In the genomic region with DNA sequence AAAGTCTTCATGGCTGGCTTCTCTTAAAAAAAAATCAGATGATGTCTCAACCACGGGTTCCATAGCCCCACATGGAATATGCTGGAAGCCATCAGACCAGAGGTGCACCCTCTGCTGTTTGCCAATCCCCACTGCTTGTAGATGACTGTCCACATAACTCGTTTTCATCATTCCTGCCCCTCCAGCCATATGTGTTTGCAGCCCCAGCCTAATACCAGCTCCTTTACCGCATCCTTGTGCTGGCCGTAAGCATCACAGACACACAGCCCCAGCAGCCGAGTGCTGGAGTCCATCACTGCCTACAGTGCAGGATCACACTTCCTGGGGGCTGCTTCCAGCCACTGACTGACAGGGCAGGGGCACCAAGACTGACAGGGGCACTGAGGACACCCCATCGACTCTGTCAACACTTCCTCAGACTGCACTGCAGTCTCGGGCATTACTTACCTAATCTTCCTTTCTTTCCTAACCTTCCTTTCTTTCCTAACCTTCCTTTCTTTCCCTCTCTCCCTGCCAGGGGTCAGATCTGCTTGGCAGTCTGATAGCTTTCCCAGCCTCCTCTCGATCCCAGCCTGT, we compare ENCODE assay signal across 20 cellular contexts. TPM values are rescaled to one million over a fixed set of nuclear protein-coding genes. Genes with fewer than 3 reads are reported as not detected.
DNase-seq lines count a peak whose midpoint lies in the region; ATAC-seq and TF ChIP-seq lines count a peak whose summit lies in the region.
"Had no signal": no experiment of that assay in that cellular context is flagged by ENCODE, and none has a peak within 500 bp of the region (broad histone marks: within the 10 kb centered on the region; RNA-seq: fewer than 3 reads in every experiment).

No MANE protein-coding gene starts in this region.

- POLR2A ChIA-PET in activated CD4-positive, alpha-beta memory T cell treated with anti-CD3 and anti-CD28 coated beads, Interleukin-2, amount 10 ng/mL, durations not matched to agents 7 days and 5 days (lab: Charles Lee), result no interaction called here

- H3K4me3 ChIP-seq in AG10803 (ENCODE audit: low read length) (peak overlapping the region; percentile 2; the same call in 1 of the 2 replicates), hepatocyte (no peak overlapping the region)
- H3K4me3 ChIP-seq: heart left ventricle, SK-N-MC had no signal

- peaks cover 8% of the 10 kb centered on the region for H3K4me1 ChIP-seq in hepatocyte (ENCODE audit: insufficient read depth)
- H3K4me1 ChIP-seq: heart left ventricle had no signal

- peak overlapping the region; percentile 73; the same call in 1 of the 2 replicates for H3K27ac Mint-ChIP-seq in HFFc6
- no peak overlapping the region for H3K27ac Mint-ChIP-seq in activated CD4-positive, alpha-beta memory T cell treated with anti-CD3 and anti-CD28 coated beads, Interleukin-2, amount 10 ng/mL, durations not matched to agents 7 days and 5 days
- H3K27ac Mint-ChIP-seq in progenitor cell of endocrine pancreas, result no peak overlapping the region
- H3K27ac Mint-ChIP-seq: memory B cell; stimulated activated naive CD8-positive, alpha-beta T cell treated with anti-CD3 and anti-CD28 coated beads, Interleukin-15, Interleukin-2, amounts not matched to agents 100 ng/mL and 50 ng/mL, for 24 hours had no signal

- no peaks in the 10 kb centered on the region for H3K9me3 ChIP-seq in hepatocyte (ENCODE audit: low read depth)
- H3K9me3 ChIP-seq: heart left ventricle had no signal

- peak; percentile 80 for DNase-seq in AG10803 (ENCODE audit: low read depth)
- DNase-seq in HFFc6, result peak; percentile 26
- DNase-seq in hepatocyte (ENCODE audit: low spot score), result no peak
- DNase-seq in sciatic nerve (ENCODE audit: low spot score), result peak; percentile 43
- DNase-seq in activated CD4-positive, alpha-beta memory T cell treated with anti-CD3 and anti-CD28 coated beads, Interleukin-2, amount 10 ng/mL, durations not matched to agents 7 days and 5 days, result no peak
- DNase-seq in iPS-NIHi11 (ENCODE audit: low spot score), result no peak
- DNase-seq in epidermal melanocyte (ENCODE audit: insufficient read length, low spot score), result no peak
- no peak for DNase-seq in progenitor cell of endocrine pancreas (ENCODE audit: low spot score, unreplicated experiment)
- DNase-seq: activated CD4-positive, alpha-beta T cell treated with anti-CD3 and anti-CD28 coated beads for 1 hour; AML-193; COR-L47; heart left ventricle; KG1; NCI-H2081; NCI-H510A treated with DMSO at 0.1 percent for 48 hours had no signal

- peak overlapping the region; percentile 35 for H3K4me2 ChIP-seq in hepatocyte

- no peaks in the 10 kb centered on the region for H3K9me2 ChIP-seq in hepatocyte (replicated peaks; ENCODE audit: insufficient read depth)

- WGBS in hepatocyte (ENCODE audit: low lambda C conversion rate, missing lambda C conversion rate), result 62% methylated on average over 8 of the region's 8 CpGs

- H2AFZ ChIP-seq in hepatocyte, result no peak overlapping the region

- CTCF ChIA-PET in activated CD4-positive, alpha-beta memory T cell treated with anti-CD3 and anti-CD28 coated beads, Interleukin-2, amount 10 ng/mL, durations not matched to agents 7 days and 5 days (lab: Charles Lee), result no interaction called here

- no peaks in the 10 kb centered on the region for H3K79me2 ChIP-seq in hepatocyte

- H3K4me3 Mint-ChIP-seq in HFFc6 (peak overlapping the region; percentile 68; the same call in 1 of the 2 replicates), progenitor cell of endocrine pancreas (ENCODE audit: low read depth) (no peak overlapping the region)
- no peak overlapping the region for H3K4me3 Mint-ChIP-seq in activated CD4-positive, alpha-beta memory T cell treated with anti-CD3 and anti-CD28 coated beads, Interleukin-2, amount 10 ng/mL, durations not matched to agents 7 days and 5 days
- H3K4me3 Mint-ChIP-seq: memory B cell; stimulated activated naive CD8-positive, alpha-beta T cell treated with anti-CD3 and anti-CD28 coated beads, Interleukin-15, Interleukin-2, amounts not matched to agents 100 ng/mL and 50 ng/mL, for 24 hours had no signal

- H3K27me3 Mint-ChIP-seq in HFFc6 (ENCODE audit: insufficient read depth) (peaks cover 10% of the 10 kb centered on the region), progenitor cell of endocrine pancreas (peaks cover 31% of the 10 kb centered on the region)
- H3K27me3 Mint-ChIP-seq in activated CD4-positive, alpha-beta memory T cell treated with anti-CD3 and anti-CD28 coated beads, Interleukin-2, amount 10 ng/mL, durations not matched to agents 7 days and 5 days, result peaks cover 2% of the 10 kb centered on the region

- no peaks in the 10 kb centered on the region for H3K27me3 ChIP-seq in hepatocyte

- H3K36me3 Mint-ChIP-seq in HFFc6 (ENCODE audit: low read depth) (no peaks in the 10 kb centered on the region), progenitor cell of endocrine pancreas (ENCODE audit: insufficient read depth) (no peaks in the 10 kb centered on the region)
- H3K36me3 Mint-ChIP-seq in activated CD4-positive, alpha-beta memory T cell treated with anti-CD3 and anti-CD28 coated beads, Interleukin-2, amount 10 ng/mL, durations not matched to agents 7 days and 5 days (ENCODE audit: low read depth), result no peaks in the 10 kb centered on the region
- H3K36me3 Mint-ChIP-seq: memory B cell had no signal

- peak; percentile 48 for TF ChIP-seq CTCF in AG10803 (conservative IDR thresholded peaks at IDR 0.05; ENCODE audit: low read length)
- no peak; the same call in 1 of the 2 replicates for TF ChIP-seq CTCF in HFFc6 (IDR thresholded peaks at IDR 0.05)
- TF ChIP-seq CTCF in hepatocyte (IDR thresholded peaks at IDR 0.05; ENCODE audit: poor library complexity), result no peak
- no peak for TF ChIP-seq CTCF in progenitor cell of endocrine pancreas (IDR thresholded peaks at IDR 0.05; ENCODE audit: unreplicated experiment)

- H4K20me1 ChIP-seq in hepatocyte (ENCODE audit: insufficient read depth, poor library complexity, severe bottlenecking), result no peaks in the 10 kb centered on the region

- H3K27ac ChIP-seq in hepatocyte, result peak overlapping the region; percentile 71
- H3K27ac ChIP-seq: SK-N-MC had no signal

- intact Hi-C loops in sciatic nerve (cut with DNase I), result no loop called here

- H3K9me3 Mint-ChIP-seq in HFFc6 (no peaks in the 10 kb centered on the region; the same call in 1 of the 2 replicates), progenitor cell of endocrine pancreas (ENCODE audit: low read depth) (no peaks in the 10 kb centered on the region)
- H3K9me3 Mint-ChIP-seq in activated CD4-positive, alpha-beta memory T cell treated with anti-CD3 and anti-CD28 coated beads, Interleukin-2, amount 10 ng/mL, durations not matched to agents 7 days and 5 days, result no peaks in the 10 kb centered on the region
- H3K9me3 Mint-ChIP-seq: memory B cell; stimulated activated naive CD8-positive, alpha-beta T cell treated with anti-CD3 and anti-CD28 coated beads, Interleukin-15, Interleukin-2, amounts not matched to agents 100 ng/mL and 50 ng/mL, for 24 hours had no signal

- ATAC-seq in sciatic nerve, result peak; percentile 5
- ATAC-seq: esophagus mucosa had no signal

- H3K36me3 ChIP-seq in hepatocyte (replicated peaks; ENCODE audit: insufficient read depth, low read depth), result no peaks in the 10 kb centered on the region
- H3K36me3 ChIP-seq: heart left ventricle had no signal

- H3K4me1 Mint-ChIP-seq in HFFc6 (ENCODE audit: low read depth), result peaks cover 28% of the 10 kb centered on the region; the same call in 1 of the 2 replicates
- H3K4me1 Mint-ChIP-seq in activated CD4-positive, alpha-beta memory T cell treated with anti-CD3 and anti-CD28 coated beads, Interleukin-2, amount 10 ng/mL, durations not matched to agents 7 days and 5 days, result no peaks in the 10 kb centered on the region
- no peaks in the 10 kb centered on the region for H3K4me1 Mint-ChIP-seq in progenitor cell of endocrine pancreas (ENCODE audit: low read depth)
- H3K4me1 Mint-ChIP-seq: memory B cell had no signal

RNA-seq across cellular contexts. Expression of a gene that starts 5.0 kb away (rescaled TPM):
- total RNA-seq in HFFc6 (2021; fragmentation: NEBNext Ultra II Directional; extraction: Animal tissue kit (Norgen Biotek cat#: 25700)), result not detected
- total RNA-seq in hepatocyte (0.07 TPM in 1 of 2 replicates, not detected in the other), sciatic nerve (1.0 TPM), progenitor cell of endocrine pancreas (not detected in 2 replicates)
- 0.50 TPM in 1 of 2 replicates, not detected in the other for polyA plus RNA-seq in hepatocyte
- not detected for total RNA-seq in activated CD4-positive, alpha-beta memory T cell treated with anti-CD3 and anti-CD28 coated beads, Interleukin-2, amount 10 ng/mL, durations not matched to agents 7 days and 5 days
- total RNA-seq: esophagus mucosa had no signal
- polyA plus RNA-seq: keratinocyte had no signal

Comparison
In these comparisons a context has a peak if more than half of its experiments do, and no peak if none do; other contexts are left out.
1. DNase-seq: peak in AG10803 (single experiment), HFFc6 (single experiment) and sciatic nerve (single experiment); none in hepatocyte (single experiment), activated CD4-positive, alpha-beta memory T cell treated with anti-CD3 and anti-CD28 coated beads, Interleukin-2, amount 10 ng/mL, durations not matched to agents 7 days and 5 days (single experiment), iPS-NIHi11 (single experiment), epidermal melanocyte (single experiment) and progenitor cell of endocrine pancreas (single experiment).